8 cellular contexts compared by ENCODE assay signal in genomic region chr19:2782936-2783780, GRCh38. TPM values are rescaled to one million over a fixed set of nuclear protein-coding genes. Genes with fewer than 3 reads are reported as not detected.
DNase-seq lines count a peak whose midpoint lies in the region; ATAC-seq and TF ChIP-seq lines count a peak whose summit lies in the region.

A gene with protein sequence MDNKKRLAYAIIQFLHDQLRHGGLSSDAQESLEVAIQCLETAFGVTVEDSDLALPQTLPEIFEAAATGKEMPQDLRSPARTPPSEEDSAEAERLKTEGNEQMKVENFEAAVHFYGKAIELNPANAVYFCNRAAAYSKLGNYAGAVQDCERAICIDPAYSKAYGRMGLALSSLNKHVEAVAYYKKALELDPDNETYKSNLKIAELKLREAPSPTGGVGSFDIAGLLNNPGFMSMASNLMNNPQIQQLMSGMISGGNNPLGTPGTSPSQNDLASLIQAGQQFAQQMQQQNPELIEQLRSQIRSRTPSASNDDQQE (minus strand): TSS chr19:2783273. CDS start chr19:2769068, 14,205 bp downstream.

- H3K4me1 Mint-ChIP-seq in activated naive CD4-positive, alpha-beta T cell treated with anti-CD3 and anti-CD28 coated beads, Interleukin-2, amount 50 U/mL, for 24 hours, result peaks cover 53% of the 10 kb centered on the region

- 2% methylated on average over 35 of the region's 68 CpGs for WGBS in suprapubic skin

- TF ChIP-seq EP300 in suprapubic skin (IDR thresholded peaks at IDR 0.05), result no peak

- H3K27ac ChIP-seq in suprapubic skin, result peak within 1 kb of the TSS; percentile 82

- no peaks in the 10 kb centered on the region for H3K27me3 ChIP-seq in suprapubic skin

- peaks cover 5% of the 10 kb centered on the region for H3K36me3 ChIP-seq in suprapubic skin

- no peaks in the 10 kb centered on the region for H3K9me3 ChIP-seq in suprapubic skin

- peaks cover 65% of the 10 kb centered on the region for H3K4me1 ChIP-seq in suprapubic skin

- TF ChIP-seq CTCF in GM10266 (IDR thresholded peaks at IDR 0.05; ENCODE audit: control insufficient read depth, insufficient read depth, low read depth, missing control alignments), result peak; percentile 42
- peak; percentile 34 to 64 for TF ChIP-seq CTCF in suprapubic skin (IDR thresholded peaks at IDR 0.05)

- peak within 1 kb of the TSS; percentile 84 for H3K4me3 ChIP-seq in suprapubic skin

- no peaks in the 10 kb centered on the region for H3K36me3 Mint-ChIP-seq in activated naive CD4-positive, alpha-beta T cell treated with anti-CD3 and anti-CD28 coated beads, Interleukin-2, amount 50 U/mL, for 24 hours

- H3K4me3 Mint-ChIP-seq in activated naive CD4-positive, alpha-beta T cell treated with anti-CD3 and anti-CD28 coated beads, Interleukin-2, amount 50 U/mL, for 24 hours, result peak within 1 kb of the TSS; percentile 93

- no peaks in the 10 kb centered on the region for H3K9me3 Mint-ChIP-seq in activated naive CD4-positive, alpha-beta T cell treated with anti-CD3 and anti-CD28 coated beads, Interleukin-2, amount 50 U/mL, for 24 hours

- peak in 1 of 2 donors; percentile 58 for TF ChIP-seq POLR2A in suprapubic skin (IDR thresholded peaks at IDR 0.05)

- H3K27me3 Mint-ChIP-seq in activated naive CD4-positive, alpha-beta T cell treated with anti-CD3 and anti-CD28 coated beads, Interleukin-2, amount 50 U/mL, for 24 hours, result no peaks in the 10 kb centered on the region

- peak; percentile 73 for ATAC-seq in HG02588 (IDR thresholded peaks at IDR 0.05; ENCODE audit: unreplicated experiment)
- peak; percentile 84 for ATAC-seq in SK-N-SH treated with all-trans-retinoic acid at 6 μM for 48 hours

- H3K27ac Mint-ChIP-seq in activated naive CD4-positive, alpha-beta T cell treated with anti-CD3 and anti-CD28 coated beads, Interleukin-2, amount 50 U/mL, for 24 hours, result peak within 1 kb of the TSS; percentile 98

- DNase-seq in GM10266 (ENCODE audit: extremely low spot score) (peak; percentile 98), NCI-H1092 (lab: John Stamatoyannopoulos, UW) (peak; percentile 98), globus pallidus (ENCODE audit: low spot score) (peak; percentile 99), nucleus accumbens (lab: John Stamatoyannopoulos, UW) (peak; percentile 78 to 99 (median 98)), suprapubic skin (ENCODE audit: low spot score in 2 of 2) (peak; percentile 99)

TF ChIP-seq in SK-N-SH treated with all-trans-retinoic acid at 6 μM for 48 hours, 23 proteins besides CTCF, POLR2A, EP300 and RAD21:
- no peak for TF ChIP-seq ARNTL (CRISPR knock-in tag; IDR thresholded peaks at IDR 0.05; ENCODE audit: borderline replicate concordance, low read depth)
- TF ChIP-seq TCF4 (CRISPR knock-in tag; IDR thresholded peaks at IDR 0.05; ENCODE audit: borderline replicate concordance), result peak; percentile 14; the same call in 1 of the 2 replicates

RNA-seq across cellular contexts. Expression of the gene that starts here (rescaled TPM):
- total RNA-seq in suprapubic skin, result 10 to 100 TPM; 29.1 to 48.9 (median 40.6) TPM

Comparison
In these comparisons a context has a peak if more than half of its experiments do, and no peak if none do; other contexts are left out.
1. Peak in every context shown above with its lines: DNase-seq, ATAC-seq, H3K4me3 ChIP-seq and H3K27ac ChIP-seq.